1 cellular context compared by ENCODE assay signal in genomic region chr5:149394996-149395395, GRCh38. TPM values are rescaled to one million over a fixed set of nuclear protein-coding genes. Genes with fewer than 3 reads are reported as not detected.
"Had no signal": no experiment of that assay in that cellular context is flagged by ENCODE, and none has a peak within 500 bp of the region (broad histone marks: within the 10 kb centered on the region; RNA-seq: fewer than 3 reads in every experiment).

No MANE protein-coding gene starts in this region.

RNA-seq across cellular contexts. Expression of gene IL17B, which starts 15.9 kb away (rescaled TPM):
- total RNA-seq: GM12878 had no signal
- polyA plus RNA-seq: GM12878 had no signal
